8 cellular contexts compared by ENCODE assay signal in the genomic region with DNA sequence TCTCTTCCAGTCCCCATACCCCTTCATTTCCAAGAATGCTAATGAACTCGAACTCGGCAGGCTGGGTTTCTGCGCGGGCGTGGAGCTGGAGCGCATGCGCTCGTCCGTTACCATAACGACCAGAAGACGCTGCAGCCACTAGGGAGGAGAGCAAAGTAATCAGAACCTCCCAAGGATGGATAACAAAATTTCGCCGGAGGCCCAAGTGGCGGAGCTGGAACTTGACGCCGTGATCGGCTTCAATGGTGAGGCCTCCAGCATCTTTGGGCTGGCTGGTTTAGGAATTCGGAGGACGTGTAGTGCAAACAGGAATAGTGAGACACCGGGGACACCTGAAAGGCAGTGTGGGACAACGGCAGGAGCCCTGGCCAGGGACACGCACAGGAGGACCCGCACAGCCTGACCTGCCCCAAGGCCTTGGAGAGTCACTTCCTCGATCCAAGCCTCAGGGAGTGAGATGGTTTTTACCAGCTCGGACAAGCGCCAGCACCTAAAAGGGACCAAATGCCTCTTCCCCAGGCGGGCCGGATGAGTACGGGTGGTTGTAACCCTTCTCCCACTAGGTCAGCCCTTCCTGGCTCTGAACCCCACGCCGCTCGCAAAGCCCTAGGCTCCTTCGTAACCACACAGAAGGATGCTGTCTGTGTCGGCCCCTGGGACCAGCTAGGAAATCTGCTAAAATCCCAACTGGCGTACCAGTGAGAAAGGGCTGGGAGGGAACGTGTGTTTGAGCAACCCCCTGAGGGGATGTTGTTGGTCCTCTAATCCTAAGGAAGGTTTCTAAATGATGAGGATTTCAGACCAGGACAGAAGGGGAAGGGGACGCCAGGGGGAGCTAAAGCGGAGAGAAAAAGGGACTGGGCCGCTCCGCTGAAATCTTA. TPM values are rescaled to one million over a fixed set of nuclear protein-coding genes. Genes with fewer than 3 reads are reported as not detected.
DNase-seq lines count a peak whose midpoint lies in the region; ATAC-seq and TF ChIP-seq lines count a peak whose summit lies in the region.

TSS of gene CFAP52 (plus strand) at position 122 of the 881 bp plus-strand sequence. CDS start at position 176, 54 bp downstream.

- H3K4me3 ChIP-seq in DOHH2 (ENCODE audit: low read length) = peak within 1 kb of the TSS; percentile 81

- peaks cover 14% of the 10 kb centered on the region for H3K79me2 ChIP-seq in DOHH2 (ENCODE audit: control insufficient read depth, low read length)

- H3K27me3 ChIP-seq in DOHH2 (ENCODE audit: control insufficient read depth, low read length) = no peaks in the 10 kb centered on the region

- no peaks in the 10 kb centered on the region for H3K9me3 ChIP-seq in DOHH2 (ENCODE audit: control insufficient read depth, insufficient read depth, low read length)

- H4K20me1 ChIP-seq in DOHH2 (ENCODE audit: control insufficient read depth, insufficient read depth, low read depth, low read length) = no peaks in the 10 kb centered on the region

- H3K4me1 ChIP-seq in DOHH2 (ENCODE audit: control insufficient read depth, low read length) = peaks cover 16% of the 10 kb centered on the region

- H3K27ac Mint-ChIP-seq in endothelial cell (ENCODE audit: unreplicated experiment) = peak within 1 kb of the TSS; percentile 57

- no peaks in the 10 kb centered on the region for H3K9me2 ChIP-seq in DOHH2 (replicated peaks; ENCODE audit: control insufficient read depth, low read length)

- TF ChIP-seq CTCF in DOHH2 (IDR thresholded peaks at IDR 0.05; ENCODE audit: low read depth, low read length, poor library complexity, severe bottlenecking) = peak; percentile 60
- peak; percentile 61 for TF ChIP-seq CTCF in endothelial cell (IDR thresholded peaks at IDR 0.05; ENCODE audit: unreplicated experiment)

- H3K27ac ChIP-seq in DOHH2 (ENCODE audit: low read depth, low read length) = no peak within 1 kb of the TSS

- H3K4me3 Mint-ChIP-seq in endothelial cell (ENCODE audit: unreplicated experiment) = peak within 1 kb of the TSS; percentile 98

- H3K9me3 Mint-ChIP-seq in endothelial cell (ENCODE audit: unreplicated experiment) = no peaks in the 10 kb centered on the region

- H3K27me3 Mint-ChIP-seq in endothelial cell (ENCODE audit: unreplicated experiment) = peaks cover 3% of the 10 kb centered on the region

- H3K36me3 Mint-ChIP-seq in endothelial cell (ENCODE audit: low read depth, unreplicated experiment) = no peaks in the 10 kb centered on the region

- H3F3A ChIP-seq in DOHH2 (ENCODE audit: control insufficient read depth, insufficient read depth) = no peaks in the 10 kb centered on the region

- no peaks in the 10 kb centered on the region for H3K36me3 ChIP-seq in DOHH2 (ENCODE audit: control insufficient read depth, low read length)

- DNase-seq in NOMO-1 treated with DMSO at 0.1 percent for 48 hours (lab: John Stamatoyannopoulos, UW; ENCODE audit: unreplicated experiment) = peak; percentile 52
- DNase-seq in activated CD8-positive, alpha-beta memory T cell treated with anti-CD3 and anti-CD28 coated beads, Interleukin-2, amount 50 U/mL, for 48 hours = peak; percentile 85
- DNase-seq in endothelial cell (ENCODE audit: low spot score) = peak; percentile 79
- peak; percentile 75 for DNase-seq in midbrain (lab: John Stamatoyannopoulos, UW)
- DNase-seq in stimulated activated CD8-positive, alpha-beta memory T cell treated with anti-CD3 and anti-CD28 coated beads, Interleukin-15, amount 100 ng/mL, for 24 hours (ENCODE audit: low read depth) = peak; percentile 53

- peak within 1 kb of the TSS; percentile 84 for H3K4me2 ChIP-seq in DOHH2 (ENCODE audit: low read length)

- ATAC-seq in HG02973 (IDR thresholded peaks at IDR 0.05; ENCODE audit: unreplicated experiment) (peak; percentile 44), HG03095 (IDR thresholded peaks at IDR 0.05; ENCODE audit: unreplicated experiment) (no peak)

- peaks cover 11% of the 10 kb centered on the region for H3K4me1 Mint-ChIP-seq in endothelial cell (ENCODE audit: unreplicated experiment)

RNA-seq across cellular contexts. Expression of gene CFAP52, which starts in this region (rescaled TPM):
- total RNA-seq in endothelial cell (ENCODE audit: unreplicated experiment) = not detected

Comparison
In these comparisons a context has a peak if more than half of its experiments do, and no peak if none do; other contexts are left out.
1. Peak in DNase-seq in endothelial cell; RNA of the gene not detected or under 1 TPM.